In genomic region chrX:143240658-143241057, GRCh38 we compare ENCODE assay signal across 18 cellular contexts.
DNase-seq lines count a peak whose midpoint lies in the region; ATAC-seq and TF ChIP-seq lines count a peak whose summit lies in the region.
"Had no signal": no experiment of that assay in that cellular context is flagged by ENCODE, and none has a peak within 500 bp of the region (broad histone marks: within the 10 kb centered on the region; RNA-seq: fewer than 3 reads in every experiment).

No MANE protein-coding gene starts in this region.

- H3K9me2 ChIP-seq in PC-3 (replicated peaks; ENCODE audit: low read length) = no peaks in the 10 kb centered on the region

- no peaks in the 10 kb centered on the region for H3K27me3 Mint-ChIP-seq in osteocyte (ENCODE audit: unreplicated experiment)
- H3K27me3 Mint-ChIP-seq: CD4-positive, alpha-beta T cell had no signal

- H4K12ac ChIP-seq in trophoblast cell (ENCODE audit: low read depth, low read length) = no peak overlapping the region

- H3K4me2 ChIP-seq in PC-3 (ENCODE audit: low read length) (no peak overlapping the region), trophoblast cell (ENCODE audit: low read length) (no peak overlapping the region)
- H3K4me2 ChIP-seq: BLaER1 treated with 17β-estradiol and CSF1 and Interleukin-3, amounts not matched to agents 10 nM and 100 nM had no signal

- H3K4me1 Mint-ChIP-seq in osteocyte (ENCODE audit: unreplicated experiment) = no peaks in the 10 kb centered on the region

- H3K36me3 ChIP-seq in PC-3 (ENCODE audit: low read depth, low read length) (no peaks in the 10 kb centered on the region), trophoblast cell (ENCODE audit: control insufficient read depth in 1 of 2, insufficient read depth in 2 of 2, low read length in 2 of 2) (no peaks in the 10 kb centered on the region), BE2C (no peaks in the 10 kb centered on the region)
- H3K36me3 ChIP-seq: BLaER1 treated with 17β-estradiol and CSF1 and Interleukin-3, amounts not matched to agents 10 nM and 100 nM had no signal

- intact Hi-C loops in PC-3 (cut with micrococcal nuclease) = no loop called here

- no peaks in the 10 kb centered on the region for H3K79me1 ChIP-seq in trophoblast cell (ENCODE audit: low read length)

- H3F3A ChIP-seq in PC-3 (ENCODE audit: low read length, unreplicated experiment) = no peaks in the 10 kb centered on the region

- H2BK120ac ChIP-seq in trophoblast cell (ENCODE audit: insufficient read depth, low read length, poor library complexity) = no peak overlapping the region

- no peaks in the 10 kb centered on the region for H3K79me2 ChIP-seq in PC-3 (ENCODE audit: low read length)
- H3K79me2 ChIP-seq in trophoblast cell (ENCODE audit: control insufficient read depth, insufficient read depth, low read length, poor library complexity) = no peaks in the 10 kb centered on the region

- H3K36me3 Mint-ChIP-seq in osteocyte (ENCODE audit: unreplicated experiment) = no peaks in the 10 kb centered on the region
- H3K36me3 Mint-ChIP-seq: CD8-positive, alpha-beta T cell had no signal

- H3K9me3 ChIP-seq in PC-3 (ENCODE audit: low read length) = no peaks in the 10 kb centered on the region
- H3K9me3 ChIP-seq in trophoblast cell (ENCODE audit: insufficient read depth, low read depth, low read length) = no peaks in the 10 kb centered on the region
- no peaks in the 10 kb centered on the region for H3K9me3 ChIP-seq in BE2C
- H3K9me3 ChIP-seq: Caco-2 had no signal

- no peak overlapping the region for H4K91ac ChIP-seq in trophoblast cell (ENCODE audit: low read depth, low read length)

- no peak overlapping the region for H3K23ac ChIP-seq in trophoblast cell (ENCODE audit: low read length)

- BruUV-seq in PC-3 (replicated peaks; lab: Mats Ljungman, UMichigan) = no TSS peak

- H3K9ac ChIP-seq in PC-3 (ENCODE audit: low read length) (no peak overlapping the region), trophoblast cell (ENCODE audit: low read length) (no peak overlapping the region)
- H3K9ac ChIP-seq: BLaER1 treated with 17β-estradiol and CSF1 and Interleukin-3, amounts not matched to agents 10 nM and 100 nM had no signal

- WGBS in trophoblast cell (ENCODE audit: extremely low coverage, insufficient coverage, insufficient read length) = no CpG with 5 or more reads among the region's 1 CpG

- no peak overlapping the region for H2BK5ac ChIP-seq in trophoblast cell (ENCODE audit: low read depth, low read length, poor library complexity)

- H3K4me3 ChIP-seq in PC-3 (ENCODE audit: low read length) (no peak overlapping the region), trophoblast cell (ENCODE audit: low read depth, low read length) (no peak overlapping the region), BE2C (ENCODE audit: low read depth, low read length) (no peak overlapping the region)
- H3K4me3 ChIP-seq: BLaER1 treated with 17β-estradiol and CSF1 and Interleukin-3, amounts not matched to agents 10 nM and 100 nM had no signal

- no peak overlapping the region for H2AFZ ChIP-seq in PC-3 (ENCODE audit: low read length)
- no peak overlapping the region for H2AFZ ChIP-seq in trophoblast cell (ENCODE audit: insufficient read depth, low read length, poor library complexity)

- H2AK5ac ChIP-seq in trophoblast cell (ENCODE audit: low read length) = no peak overlapping the region

- H3K14ac ChIP-seq in trophoblast cell (ENCODE audit: low read length) = no peak overlapping the region

- H2BK12ac ChIP-seq in trophoblast cell (ENCODE audit: low read length) = no peak overlapping the region

- H4K8ac ChIP-seq in trophoblast cell (ENCODE audit: low read depth, low read length) = no peak overlapping the region

- no peaks in the 10 kb centered on the region for H4K20me1 ChIP-seq in PC-3 (ENCODE audit: low read length)
- H4K20me1 ChIP-seq: BLaER1 treated with 17β-estradiol and CSF1 and Interleukin-3, amounts not matched to agents 10 nM and 100 nM had no signal

- H3K27me3 ChIP-seq in PC-3 (ENCODE audit: low read length) (no peaks in the 10 kb centered on the region), trophoblast cell (ENCODE audit: insufficient read depth, low read length) (no peaks in the 10 kb centered on the region), BE2C (no peaks in the 10 kb centered on the region)

- H3K18ac ChIP-seq in trophoblast cell (ENCODE audit: low read length) = no peak overlapping the region

- DNase-seq in HPDE6-E6E7 (ENCODE audit: extremely low spot score) (peak; percentile 6), PC-3 (peak; percentile 56), kidney tubule cell (ENCODE audit: low spot score) (peak; percentile 47), trophoblast cell (peak in 1 of 2 donors; percentile 12), BE2C (no peak), osteocyte (ENCODE audit: extremely low spot score, unreplicated experiment) (no peak)
- DNase-seq in effector CD4-positive, alpha-beta T cell = no peak
- DNase-seq in stimulated activated CD4-positive, alpha-beta T cell treated with anti-CD3 and anti-CD28 coated beads, Interleukin-4, amount 100 ng/mL, for 1 hour = no peak
- DNase-seq: 8988T; ACHN; Caco-2; Calu3; CD4-positive, alpha-beta T cell; CD8-positive, alpha-beta T cell; DMS79 treated with DMSO at 0.1 percent for 48 hours; GF-D8 had no signal

- POLR2A ChIA-PET in PC-3 (lab: Charles Lee; ENCODE audit: unreplicated experiment) = no interaction called here

- no peak overlapping the region for H3K4ac ChIP-seq in trophoblast cell (ENCODE audit: low read depth, low read length)

- CTCF ChIA-PET in PC-3 (lab: Charles Lee) = no interaction called here

- peaks cover 32% of the 10 kb centered on the region for H3K9me3 Mint-ChIP-seq in osteocyte (ENCODE audit: unreplicated experiment)

- H3K4me3 Mint-ChIP-seq in osteocyte (ENCODE audit: unreplicated experiment) = no peak overlapping the region
- H3K4me3 Mint-ChIP-seq: CD4-positive, alpha-beta T cell; CD8-positive, alpha-beta T cell had no signal

- TF ChIP-seq CTCF in PC-3 (conservative IDR thresholded peaks at IDR 0.05; ENCODE audit: low read depth, low read length) (no peak), BE2C (IDR thresholded peaks at IDR 0.05; ENCODE audit: low read depth, low read length) (no peak), osteocyte (IDR thresholded peaks at IDR 0.05) (no peak)

- H3K4me1 ChIP-seq in PC-3 (ENCODE audit: insufficient read depth, low read length) (peaks cover 5% of the 10 kb centered on the region; the same call in 1 of the 2 replicates), trophoblast cell (ENCODE audit: control insufficient read depth in 1 of 2, insufficient read depth in 2 of 2, low read length in 2 of 2) (no peaks in the 10 kb centered on the region), BE2C (no peaks in the 10 kb centered on the region)
- H3K4me1 ChIP-seq: BLaER1 treated with 17β-estradiol and CSF1 and Interleukin-3, amounts not matched to agents 10 nM and 100 nM; Caco-2 had no signal

- no peak for ATAC-seq in PC-3
- ATAC-seq: CD8-positive, alpha-beta T cell had no signal

- no peak overlapping the region for H3K27ac Mint-ChIP-seq in osteocyte (ENCODE audit: unreplicated experiment)
- H3K27ac Mint-ChIP-seq: CD4-positive, alpha-beta T cell; CD8-positive, alpha-beta T cell had no signal

- H3K27ac ChIP-seq in PC-3 (ENCODE audit: low read length) (no peak overlapping the region), trophoblast cell (ENCODE audit: low read depth, low read length) (peak overlapping the region; percentile 41)
- H3K27ac ChIP-seq: BLaER1 treated with 17β-estradiol and CSF1 and Interleukin-3, amounts not matched to agents 10 nM and 100 nM; C4-2B had no signal

Comparison
In these comparisons a context has a peak if more than half of its experiments do, and no peak if none do; other contexts are left out.
1. DNase-seq: peak in HPDE6-E6E7 (single experiment), PC-3 (single experiment) and kidney tubule cell (single experiment); none in effector CD4-positive, alpha-beta T cell (single experiment), BE2C (single experiment), stimulated activated CD4-positive, alpha-beta T cell treated with anti-CD3 and anti-CD28 coated beads, Interleukin-4, amount 100 ng/mL, for 1 hour (single experiment) and osteocyte (single experiment).